ENCODE assay signal across 34 cellular contexts in genomic region chr14:100889641-100890040, GRCh38. TPM values are rescaled to one million over a fixed set of nuclear protein-coding genes. Genes with fewer than 3 reads are reported as not detected.
A peak's percentile ranks its signal among the peaks of the same experiment; 100 is the strongest.
DNase-seq lines count a peak whose midpoint lies in the region; ATAC-seq, FAIRE-seq and TF ChIP-seq lines count a peak whose summit lies in the region.
"Had no signal": no experiment of that assay in that cellular context is flagged by ENCODE, and none has a peak within 500 bp of the region (broad histone marks: within the 10 kb centered on the region; RNA-seq: fewer than 3 reads in every experiment).

No MANE protein-coding gene starts in this region.

- no peak for TF ChIP-seq POLR2A in GM12891 (IDR thresholded peaks at IDR 0.05; ENCODE audit: low read depth, low read length)

- H3K9me3 Mint-ChIP-seq in type B pancreatic cell, result peaks cover 4% of the 10 kb centered on the region
- H3K9me3 Mint-ChIP-seq: activated CD4-positive, alpha-beta T cell treated with anti-CD3 and anti-CD28 coated beads, Interleukin-2, amount 10 ng/mL, durations not matched to agents 7 days and 5 days; activated T-helper 1 cell treated with anti-CD3 and anti-CD28 coated beads, Interleukin-12 subunit alpha, Interleukin-12 subunit beta, Interleukin-2, Interleukin-4 antibody, amounts not matched to agents 30 ng/mL and 10 ng/mL and 1 ng/mL, durations not matched to agents 14 hours and 24 hours and 36 hours had no signal

- no peak for ATAC-seq in left cardiac atrium
- ATAC-seq: activated CD8-positive, alpha-beta memory T cell treated with anti-CD3 and anti-CD28 coated beads, Interleukin-2, amount 10 ng/mL, durations not matched to agents 7 days and 5 days; gastroesophageal sphincter; SK-N-SH treated with all-trans-retinoic acid at 6 μM for 48 hours; stimulated activated memory B cell treated with anti-CD40 and anti-IgM and Interleukin-4, amounts not matched to agents 10 μg/mL and 1 μg/mL and 100 μg/mL, for 72 hours had no signal

- H3K36me3 Mint-ChIP-seq in type B pancreatic cell, result no peaks in the 10 kb centered on the region
- H3K36me3 Mint-ChIP-seq: activated CD8-positive, alpha-beta memory T cell treated with anti-CD3 and anti-CD28 coated beads, Interleukin-2, amount 10 ng/mL, durations not matched to agents 7 days and 5 days; stimulated activated memory B cell treated with anti-CD40 and anti-IgM and Interleukin-4, amounts not matched to agents 10 μg/mL and 1 μg/mL and 100 μg/mL, for 72 hours had no signal

- H3K4me3 Mint-ChIP-seq in type B pancreatic cell, result peak overlapping the region; percentile 46
- H3K4me3 Mint-ChIP-seq: activated CD4-positive, alpha-beta T cell treated with anti-CD3 and anti-CD28 coated beads, Interleukin-2, amount 10 ng/mL, durations not matched to agents 7 days and 5 days; activated CD8-positive, alpha-beta memory T cell treated with anti-CD3 and anti-CD28 coated beads, Interleukin-2, amount 10 ng/mL, durations not matched to agents 7 days and 5 days; activated T-helper 1 cell treated with anti-CD3 and anti-CD28 coated beads, Interleukin-12 subunit alpha, Interleukin-12 subunit beta, Interleukin-2, Interleukin-4 antibody, amounts not matched to agents 30 ng/mL and 10 ng/mL and 1 ng/mL, durations not matched to agents 14 hours and 24 hours and 36 hours; stimulated activated memory B cell treated with anti-CD40 and anti-IgM and Interleukin-4, amounts not matched to agents 10 μg/mL and 1 μg/mL and 100 μg/mL, for 72 hours had no signal

- no peaks in the 10 kb centered on the region for H3K9me3 ChIP-seq in SK-N-MC (ENCODE audit: low read depth, low read length)
- H3K9me3 ChIP-seq: gastroesophageal sphincter, HAP-1 had no signal

- peaks cover 7% of the 10 kb centered on the region; the same call in 1 of the 2 replicates for H3K36me3 ChIP-seq in SK-N-MC (ENCODE audit: insufficient read depth, low read length)
- H3K36me3 ChIP-seq: gastroesophageal sphincter, HAP-1 had no signal

- peaks cover 27% of the 10 kb centered on the region for H3K4me1 Mint-ChIP-seq in type B pancreatic cell (ENCODE audit: unreplicated experiment)
- H3K4me1 Mint-ChIP-seq: activated CD4-positive, alpha-beta T cell treated with anti-CD3 and anti-CD28 coated beads, Interleukin-2, amount 10 ng/mL, durations not matched to agents 7 days and 5 days; activated CD8-positive, alpha-beta memory T cell treated with anti-CD3 and anti-CD28 coated beads, Interleukin-2, amount 10 ng/mL, durations not matched to agents 7 days and 5 days; stimulated activated memory B cell treated with anti-CD40 and anti-IgM and Interleukin-4, amounts not matched to agents 10 μg/mL and 1 μg/mL and 100 μg/mL, for 72 hours had no signal

- H3K4me3 ChIP-seq in SK-N-MC, result peak overlapping the region; percentile 68
- H3K4me3 ChIP-seq: gastroesophageal sphincter, HAP-1, lung had no signal

- DNase-seq in cardiac septum (ENCODE audit: low spot score) (peak; percentile 46), left cardiac atrium (no peak), SK-N-MC (ENCODE audit: low read depth, low spot score) (no peak), mesenteric fat pad (ENCODE audit: low spot score) (peak; percentile 76), type B pancreatic cell (ENCODE audit: extremely low spot score, unreplicated experiment) (peak; percentile 56), cerebellar cortex (ENCODE audit: low spot score) (no peak), NCI-H146 treated with DMSO at 0.1 percent for 48 hours (lab: John Stamatoyannopoulos, UW; ENCODE audit: unreplicated experiment) (no peak), GM12891 (ENCODE audit: insufficient read length, low spot score) (no peak)
- DNase-seq: activated CD4-positive, alpha-beta T cell treated with anti-CD3 and anti-CD28 coated beads, Interleukin-2, amount 10 ng/mL, durations not matched to agents 7 days and 5 days; activated CD8-positive, alpha-beta memory T cell treated with anti-CD3 and anti-CD28 coated beads, Interleukin-2, amount 10 ng/mL, durations not matched to agents 7 days and 5 days; C1 segment of cervical spinal cord; cortex of kidney; islet precursor cell; NCI-H1048; NCI-H1930; NCI-H226; NCI-H748 treated with DMSO at 0.1 percent for 48 hours; retina; stimulated activated CD4-positive, alpha-beta T cell treated with anti-CD3 and anti-CD28 coated beads, Interleukin-4, amount 100 ng/mL, for 1 hour had no signal

- H3K9ac ChIP-seq in SK-N-MC (ENCODE audit: insufficient read length), result peak overlapping the region; percentile 49

- intact Hi-C loops in cardiac septum (cut with DNase I), result no loop called here
- intact Hi-C loops in left cardiac atrium (cut with DNase I), result loop anchor here in 1 of 2 donors (10.0 kb wide), 1 partner anchor 225 kb away; no protein-coding TSS in a partner anchor

- no peak for FAIRE-seq in GM12891 (lab: Jason Lieb, UNC)
- FAIRE-seq: D721Med, GM12892 had no signal

- H3K27ac ChIP-seq in SK-N-MC, result peak overlapping the region; percentile 97
- H3K27ac ChIP-seq: gastroesophageal sphincter, HL-60 had no signal

- no peak for TF ChIP-seq CTCF in type B pancreatic cell (conservative IDR thresholded peaks at IDR 0.05)

- peaks cover 7% of the 10 kb centered on the region for H3K27me3 Mint-ChIP-seq in type B pancreatic cell
- H3K27me3 Mint-ChIP-seq: stimulated activated memory B cell treated with anti-CD40 and anti-IgM and Interleukin-4, amounts not matched to agents 10 μg/mL and 1 μg/mL and 100 μg/mL, for 72 hours had no signal

- no peak overlapping the region for H3K27ac Mint-ChIP-seq in type B pancreatic cell
- H3K27ac Mint-ChIP-seq: activated CD4-positive, alpha-beta T cell treated with anti-CD3 and anti-CD28 coated beads, Interleukin-2, amount 10 ng/mL, durations not matched to agents 7 days and 5 days; activated CD8-positive, alpha-beta memory T cell treated with anti-CD3 and anti-CD28 coated beads, Interleukin-2, amount 10 ng/mL, durations not matched to agents 7 days and 5 days; activated T-helper 1 cell treated with anti-CD3 and anti-CD28 coated beads, Interleukin-12 subunit alpha, Interleukin-12 subunit beta, Interleukin-2, Interleukin-4 antibody, amounts not matched to agents 30 ng/mL and 10 ng/mL and 1 ng/mL, durations not matched to agents 14 hours and 24 hours and 36 hours; stimulated activated memory B cell treated with anti-CD40 and anti-IgM and Interleukin-4, amounts not matched to agents 10 μg/mL and 1 μg/mL and 100 μg/mL, for 72 hours had no signal

TF ChIP-seq in GM12891, 5 proteins besides CTCF, POLR2A, EP300 and RAD21:
- TF ChIP-seq POLR2AphosphoS5 (IDR thresholded peaks at IDR 0.05; ENCODE audit: low read depth, low read length) (no peak), PAX5 (IDR thresholded peaks at IDR 0.05; ENCODE audit: insufficient read depth, low read length, severe bottlenecking) (no peak), TAF1 (IDR thresholded peaks at IDR 0.05; ENCODE audit: low read depth, low read length) (no peak), SPI1 (IDR thresholded peaks at IDR 0.05; ENCODE audit: low read depth, low read length) (no peak), POU2F2 (IDR thresholded peaks at IDR 0.05; ENCODE audit: low read depth, low read length) (no peak)

RNA-seq across cellular contexts. Expression of gene RTL1, which starts 13.9 kb away (rescaled TPM):
- total RNA-seq in cardiac septum, result not detected
- not detected for total RNA-seq in left cardiac atrium
- total RNA-seq in mesenteric fat pad, result not detected
- 1.5 and 5.4 TPM in 2 replicates for total RNA-seq in type B pancreatic cell (ENCODE audit: low replicate concordance)
- polyA plus RNA-seq in GM12891 (2012; ENCODE audit: low read depth, missing spikeins), result 0.03 TPM
- total RNA-seq: activated CD4-positive, alpha-beta T cell treated with anti-CD3 and anti-CD28 coated beads, Interleukin-2, amount 10 ng/mL, durations not matched to agents 7 days and 5 days; activated CD8-positive, alpha-beta memory T cell treated with anti-CD3 and anti-CD28 coated beads, Interleukin-2, amount 10 ng/mL, durations not matched to agents 7 days and 5 days; activated T-helper 1 cell treated with anti-CD3 and anti-CD28 coated beads, Interleukin-12 subunit alpha, Interleukin-12 subunit beta, Interleukin-2, Interleukin-4 antibody, amounts not matched to agents 30 ng/mL and 10 ng/mL and 1 ng/mL, durations not matched to agents 14 hours and 24 hours and 36 hours; Daoy; LHCN-M2; RPMI7951; T-helper 2 cell treated with Interferon-gamma antibody and Interleukin-4, amounts not matched to agents 100 ng/mL and 5 ng/mL, for 36 hours; temporal lobe had no signal
- polyA plus RNA-seq: AG04450 had no signal

Comparison
In these comparisons a context has a peak if more than half of its experiments do, and no peak if none do; other contexts are left out.
1. DNase-seq: peak in cardiac septum (single experiment), mesenteric fat pad (single experiment) and type B pancreatic cell (single experiment); none in left cardiac atrium (single experiment), SK-N-MC (single experiment), cerebellar cortex (single experiment), NCI-H146 treated with DMSO at 0.1 percent for 48 hours (single experiment) and GM12891 (single experiment).